19 cellular contexts compared by ENCODE assay signal in genomic region chr1:25036117-25036546, GRCh38.
"Had no signal": no experiment of that assay in that cellular context is flagged by ENCODE, and none has a peak within 500 bp of the region (broad histone marks: within the 10 kb centered on the region; RNA-seq: fewer than 3 reads in every experiment).

No MANE protein-coding gene starts in this region.

- H3K27ac ChIP-seq: cardiac muscle cell, heart left ventricle, sigmoid colon, transverse colon, uterus, VCaP had no signal

- H3K4me1 Mint-ChIP-seq: neural crest cell had no signal

- DNase-seq: activated CD4-positive, alpha-beta T cell treated with anti-CD3 and anti-CD28 coated beads, Interleukin-2, amount 10 ng/mL, durations not matched to agents 24 days and 14 days; activated effector memory CD4-positive, alpha-beta T cell treated with Interleukin-2 at 50 U/mL for 16 hours; activated naive CD4-positive, alpha-beta T cell treated with anti-CD3 and anti-CD28 coated beads, Interleukin-2, amount 50 U/mL, for 16 hours; activated naive CD8-positive, alpha-beta T cell treated with anti-CD3 and anti-CD28 coated beads, Interleukin-2, amount 50 U/mL, for 24 hours; activated T-cell treated with anti-CD3 and anti-CD28 coated beads, Interleukin-2, amount 50 U/mL, for 72 hours; islet precursor cell; left colon; sigmoid colon; stimulated activated CD4-positive, alpha-beta T cell treated with anti-CD3 and anti-CD28 coated beads, Interleukin-15, amount 100 ng/mL, for 24 hours; stimulated activated naive B cell treated with anti-CD40 and anti-IgM and Interleukin-4, amounts not matched to agents 10 μg/mL and 1 μg/mL and 100 μg/mL, for 72 hours; transverse colon; uterus had no signal

- H3K36me3 Mint-ChIP-seq: memory B cell had no signal

- H3K9me3 ChIP-seq: heart left ventricle, sigmoid colon, transverse colon, uterus had no signal

- H3K27ac Mint-ChIP-seq: activated CD4-positive, alpha-beta T cell treated with anti-CD3 and anti-CD28 coated beads, Interleukin-2, amount 10 ng/mL, durations not matched to agents 24 days and 14 days; activated T-cell treated with anti-CD3 and anti-CD28 coated beads, Interleukin-2, amount 50 U/mL, for 72 hours; memory B cell; stimulated activated naive B cell treated with anti-CD40 and anti-IgM and Interleukin-4, amounts not matched to agents 10 μg/mL and 1 μg/mL and 100 μg/mL, for 72 hours had no signal

- H3K4me1 ChIP-seq: uterus had no signal

- H3K4me3 Mint-ChIP-seq: activated CD4-positive, alpha-beta T cell treated with anti-CD3 and anti-CD28 coated beads, Interleukin-2, amount 10 ng/mL, durations not matched to agents 24 days and 14 days; memory B cell; neural crest cell; stimulated activated naive B cell treated with anti-CD40 and anti-IgM and Interleukin-4, amounts not matched to agents 10 μg/mL and 1 μg/mL and 100 μg/mL, for 72 hours had no signal

- ATAC-seq: activated CD4-positive, CD25-positive, alpha-beta regulatory T cell treated with anti-CD3 and anti-CD28 coated beads, Interleukin-2, amount 50 U/mL, for 24 hours; activated naive CD8-positive, alpha-beta T cell treated with anti-CD3 and anti-CD28 coated beads, Interleukin-2, amount 50 U/mL, for 24 hours; activated T-cell treated with anti-CD3 and anti-CD28 coated beads, Interleukin-2, amount 50 U/mL, for 72 hours; heart left ventricle; left colon; stimulated activated naive B cell treated with anti-CD40 and anti-IgM and Interleukin-4, amounts not matched to agents 10 μg/mL and 1 μg/mL and 100 μg/mL, for 72 hours had no signal

- H3K27me3 ChIP-seq: sigmoid colon, transverse colon, uterus had no signal

- H3K4me2 ChIP-seq: smooth muscle cell had no signal

- H3K9me3 Mint-ChIP-seq: activated CD4-positive, alpha-beta T cell treated with anti-CD3 and anti-CD28 coated beads, Interleukin-2, amount 10 ng/mL, durations not matched to agents 24 days and 14 days; activated naive CD8-positive, alpha-beta T cell treated with anti-CD3 and anti-CD28 coated beads, Interleukin-2, amount 50 U/mL, for 24 hours; activated T-cell treated with anti-CD3 and anti-CD28 coated beads, Interleukin-2, amount 50 U/mL, for 72 hours; memory B cell; neural crest cell; stimulated activated naive B cell treated with anti-CD40 and anti-IgM and Interleukin-4, amounts not matched to agents 10 μg/mL and 1 μg/mL and 100 μg/mL, for 72 hours had no signal

- H3K27me3 Mint-ChIP-seq: activated naive CD8-positive, alpha-beta T cell treated with anti-CD3 and anti-CD28 coated beads, Interleukin-2, amount 50 U/mL, for 24 hours had no signal
